9 cellular contexts compared by ENCODE assay signal in the genomic region with DNA sequence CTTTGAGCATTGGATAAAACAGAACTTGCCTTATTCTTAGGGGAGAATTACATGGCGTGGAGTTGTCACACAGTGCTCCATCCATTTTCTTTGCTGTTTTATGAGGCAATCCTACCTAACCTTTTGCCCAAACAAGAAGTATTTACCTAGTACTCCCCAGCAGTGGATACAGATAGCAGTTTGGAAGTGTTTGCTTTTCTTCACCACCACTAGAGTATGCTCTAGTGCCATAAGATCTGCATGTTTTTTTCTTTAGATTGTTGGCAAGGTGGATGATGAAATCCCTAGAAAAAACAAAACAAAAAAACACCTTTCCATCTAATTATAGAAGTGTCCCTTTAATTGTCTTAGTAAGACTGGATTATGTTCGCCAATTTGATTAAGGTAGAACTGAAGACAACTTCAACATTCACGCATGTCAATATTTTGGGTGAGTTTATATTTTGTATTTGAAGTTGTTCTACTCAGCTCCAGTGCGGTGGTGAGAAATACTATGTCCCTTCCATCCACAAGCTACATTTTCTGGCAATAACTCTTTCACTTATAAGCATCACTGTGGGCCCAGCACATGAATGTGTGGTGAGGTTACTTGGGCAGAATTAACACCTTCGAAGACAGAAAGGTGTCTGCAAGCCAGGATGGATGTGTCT. TPM values are rescaled to one million over a fixed set of nuclear protein-coding genes. Genes with fewer than 3 reads are reported as not detected.
A peak's percentile ranks its signal among the peaks of the same experiment; 100 is the strongest.
DNase-seq lines count a peak whose midpoint lies in the region; ATAC-seq and TF ChIP-seq lines count a peak whose summit lies in the region.
"Had no signal": no experiment of that assay in that cellular context is flagged by ENCODE, and none has a peak within 500 bp of the region (broad histone marks: within the 10 kb centered on the region; RNA-seq: fewer than 3 reads in every experiment).

No MANE protein-coding gene starts in this region.

- H3K79me1 ChIP-seq in H9 (ENCODE audit: insufficient read depth, low read depth, low read length, poor library complexity, severe bottlenecking), result no peaks in the 10 kb centered on the region

- peak; percentile 41 for DNase-seq in AG10803 (ENCODE audit: low read depth)
- no peak for DNase-seq in H9
- peak; percentile 95 for DNase-seq in NCI-H82 (lab: John Stamatoyannopoulos, UW)
- peak; percentile 40 for DNase-seq in fibroblast of gingiva (ENCODE audit: low read depth)
- no peak for DNase-seq in testis
- no peak for DNase-seq in naive thymus-derived CD4-positive, alpha-beta T cell

- no peaks in the 10 kb centered on the region for H4K20me1 ChIP-seq in H9 (ENCODE audit: control insufficient read depth, insufficient read depth, insufficient read length)

- H3K14ac ChIP-seq in H9 (ENCODE audit: insufficient read depth, low read length), result no peak overlapping the region

- H3K9me3 ChIP-seq in H9 (ENCODE audit: control insufficient read depth, low read depth, low read length), result no peaks in the 10 kb centered on the region
- H3K9me3 ChIP-seq in testis, result no peaks in the 10 kb centered on the region
- H3K9me3 ChIP-seq in naive thymus-derived CD4-positive, alpha-beta T cell (ENCODE audit: control insufficient read depth in 2 of 3, low read length in 3 of 3), result no peaks in the 10 kb centered on the region
- H3K9me3 ChIP-seq: HAP-1 had no signal

- no peak overlapping the region for H3K9ac ChIP-seq in H9 (ENCODE audit: extremely low read depth, insufficient read length, low read length)

- H3K18ac ChIP-seq in H9 (ENCODE audit: insufficient read length, low read depth, low read length), result peak overlapping the region; percentile 0

- ATAC-seq in GM19395 (IDR thresholded peaks at IDR 0.05; ENCODE audit: unreplicated experiment), result no peak
- no peak for ATAC-seq in GM19023 (IDR thresholded peaks at IDR 0.05; ENCODE audit: unreplicated experiment)
- no peak for ATAC-seq in naive thymus-derived CD4-positive, alpha-beta T cell

- no peaks in the 10 kb centered on the region for H3K9me3 Mint-ChIP-seq in H9
- no peaks in the 10 kb centered on the region for H3K9me3 Mint-ChIP-seq in naive thymus-derived CD4-positive, alpha-beta T cell

- H2BK120ac ChIP-seq in H9 (ENCODE audit: low read depth, low read length, poor library complexity, severe bottlenecking), result no peak overlapping the region

- no peak for TF ChIP-seq POLR2A in testis (IDR thresholded peaks at IDR 0.05)

- no peak overlapping the region for H3K4me3 ChIP-seq in AG10803 (ENCODE audit: low read length)
- no peak overlapping the region for H3K4me3 ChIP-seq in testis
- H3K4me3 ChIP-seq in naive thymus-derived CD4-positive, alpha-beta T cell (ENCODE audit: low read length), result no peak overlapping the region
- H3K4me3 ChIP-seq: HAP-1 had no signal

- no peak overlapping the region for H3K23ac ChIP-seq in H9 (ENCODE audit: insufficient read length, low read depth, low read length)

- H3K4me1 Mint-ChIP-seq in H9, result peaks cover 10 to 18% of the 10 kb centered on the region in 2 experiments
- peaks cover 0 to 1% (median 0%) of the 10 kb centered on the region in 7 donors for H3K4me1 Mint-ChIP-seq in naive thymus-derived CD4-positive, alpha-beta T cell

- H3K27me3 Mint-ChIP-seq in H9 (ENCODE audit: low read depth), result no peaks in the 10 kb centered on the region
- H3K27me3 Mint-ChIP-seq in naive thymus-derived CD4-positive, alpha-beta T cell, result peaks cover 11 to 42% (median 18%) of the 10 kb centered on the region in 5 donors

- no peak overlapping the region for H3T11ph ChIP-seq in H9 (ENCODE audit: low read length)

- H3K27me3 ChIP-seq in H9 (ENCODE audit: insufficient read depth, low read length) (no peaks in the 10 kb centered on the region), testis (no peaks in the 10 kb centered on the region)
- H3K27me3 ChIP-seq in naive thymus-derived CD4-positive, alpha-beta T cell (ENCODE audit: control insufficient read depth in 2 of 2, insufficient read depth in 2 of 2, low read length in 2 of 2), result peaks cover 0 to 4% of the 10 kb centered on the region in 2 donors

- no peak overlapping the region for H2BK20ac ChIP-seq in H9 (ENCODE audit: low read depth, low read length, poor library complexity, severe bottlenecking)

- H3K27ac ChIP-seq in H9 (ENCODE audit: insufficient read length, low read depth, low read length) (no peak overlapping the region), testis (no peak overlapping the region)
- H3K27ac ChIP-seq in naive thymus-derived CD4-positive, alpha-beta T cell (ENCODE audit: low read depth, low read length), result no peak overlapping the region

- H2BK15ac ChIP-seq in H9 (ENCODE audit: low read depth, low read length), result no peak overlapping the region

- no peaks in the 10 kb centered on the region for H3K36me3 ChIP-seq in testis (ENCODE audit: low read depth, missing control alignments)
- H3K36me3 ChIP-seq in naive thymus-derived CD4-positive, alpha-beta T cell (ENCODE audit: control insufficient read depth in 2 of 3, insufficient read depth in 3 of 3, low read length in 3 of 3), result no peaks in the 10 kb centered on the region
- H3K36me3 ChIP-seq: HAP-1 had no signal

- intact Hi-C loops in testis (cut with DNase I; ENCODE audit: low total_unique reads), result no loop called here
- intact Hi-C loops in naive thymus-derived CD4-positive, alpha-beta T cell (cut with micrococcal nuclease), result loop anchor here in 1 of 2 donors (10.0 kb wide), 2 partner anchors 649 to 759 kb away; no protein-coding TSS in a partner anchor

- no peaks in the 10 kb centered on the region for H3K36me3 Mint-ChIP-seq in H9 (ENCODE audit: insufficient read depth in 1 of 3, low read depth in 3 of 3)
- no peaks in the 10 kb centered on the region for H3K36me3 Mint-ChIP-seq in naive thymus-derived CD4-positive, alpha-beta T cell

- peak overlapping the region; percentile 15 for H4K5ac ChIP-seq in H9 (ENCODE audit: insufficient read length, low read depth, low read length)

- H3K79me2 ChIP-seq in H9 (ENCODE audit: insufficient read depth, low read length), result no peaks in the 10 kb centered on the region

- H3K4me2 ChIP-seq in H9 (ENCODE audit: insufficient read depth, insufficient read length, low read length), result no peak overlapping the region

- H3K23me2 ChIP-seq in H9 (ENCODE audit: insufficient read length, low read depth, low read length, poor library complexity, severe bottlenecking), result no peaks in the 10 kb centered on the region

- H2AFZ ChIP-seq in H9 (ENCODE audit: low read length), result no peak overlapping the region

- no peak overlapping the region for H2BK5ac ChIP-seq in H9 (ENCODE audit: insufficient read length, low read length)

- H2BK12ac ChIP-seq in H9 (ENCODE audit: insufficient read length, low read depth, low read length), result no peak overlapping the region

- H4K91ac ChIP-seq in H9 (ENCODE audit: insufficient read length, low read depth, low read length), result no peak overlapping the region

- WGBS in H9 (ENCODE audit: extremely low coverage, insufficient read length, low lambda C conversion rate), result no CpG with 5 or more reads among the region's 5 CpGs
- WGBS in testis, 2 donors, result 60% methylated on average over 5 of the region's 5 CpGs

- peak overlapping the region in 2 of 3 experiments; percentile 17 to 84; a peak in 2 of 7 replicates for H3K27ac Mint-ChIP-seq in H9
- no peak overlapping the region for H3K27ac Mint-ChIP-seq in naive thymus-derived CD4-positive, alpha-beta T cell

- no peak overlapping the region for H3K4ac ChIP-seq in H9 (ENCODE audit: low read depth, low read length)

- no peak overlapping the region for H2AK5ac ChIP-seq in H9 (ENCODE audit: insufficient read length, low read length)

- H3K4me1 ChIP-seq in H9 (ENCODE audit: insufficient read depth, low read length) (no peaks in the 10 kb centered on the region), testis (no peaks in the 10 kb centered on the region)
- H3K4me1 ChIP-seq in naive thymus-derived CD4-positive, alpha-beta T cell (ENCODE audit: control insufficient read depth in 2 of 2, insufficient read depth in 2 of 2, low read length in 2 of 2), result no peaks in the 10 kb centered on the region

- H4K8ac ChIP-seq in H9 (replicated peaks; ENCODE audit: insufficient read length, low read depth, low read length), result no peak overlapping the region

- no peak overlapping the region for H3K56ac ChIP-seq in H9 (ENCODE audit: insufficient read length, low read depth, low read length)

- CTCF ChIA-PET in naive thymus-derived CD4-positive, alpha-beta T cell (lab: Charles Lee), result no interaction called here

- TF ChIP-seq CTCF in AG10803 (conservative IDR thresholded peaks at IDR 0.05; ENCODE audit: low read length), result peak; percentile 61
- peak; percentile 88 for TF ChIP-seq CTCF in H9 (conservative IDR thresholded peaks at IDR 0.05)
- TF ChIP-seq CTCF in testis (IDR thresholded peaks at IDR 0.05), result peak; percentile 12 to 44 (median 29)

- no peak overlapping the region for H3K4me3 Mint-ChIP-seq in H9
- H3K4me3 Mint-ChIP-seq in naive thymus-derived CD4-positive, alpha-beta T cell, result no peak overlapping the region

- POLR2A ChIA-PET in naive thymus-derived CD4-positive, alpha-beta T cell (lab: Charles Lee), result no interaction called here

RNA-seq across cellular contexts. Expression of a gene that starts 23.6 kb away (rescaled TPM):
- total RNA-seq in H9 (2021) (19.1 and 20.0 TPM in 2 replicates), testis (10 to 100 TPM; 30.7 to 32.0 TPM)
- 13.5 TPM for polyA plus RNA-seq in testis (ENCODE audit: insufficient read depth, low read depth, low replicate concordance)
- 10 to 100 TPM; 20.8 to 39.0 (median 27.4) TPM for total RNA-seq in naive thymus-derived CD4-positive, alpha-beta T cell
- polyA plus RNA-seq in naive thymus-derived CD4-positive, alpha-beta T cell, result 10 to 100 TPM in 1 of 2 donors, 1 to 10 TPM in 1; 9.8 to 12.4 TPM

Comparison
In these comparisons a context has a peak if more than half of its experiments do, and no peak if none do; other contexts are left out.
1. DNase-seq: peak in AG10803 (single experiment), NCI-H82 (single experiment) and fibroblast of gingiva (single experiment); none in H9 (single experiment), testis (single experiment) and naive thymus-derived CD4-positive, alpha-beta T cell (0 of 9).
2. CTCF ChIP-seq: peak in every context shown above with its lines; median percentile 88 in H9; 61 in AG10803; 29 in testis.
3. H3K27ac Mint-ChIP-seq: peak in H9 (2 of 3); none in naive thymus-derived CD4-positive, alpha-beta T cell (0 of 9).